Comparison of ENCODE assay signal across 7 cellular contexts in genomic region chr6:142842423-142843261, GRCh38.
DNase-seq lines count a peak whose midpoint lies in the region; ATAC-seq and TF ChIP-seq lines count a peak whose summit lies in the region.

No MANE protein-coding gene starts in this region.

- H3K27me3 Mint-ChIP-seq in HFFc6 (ENCODE audit: insufficient read depth) = no peaks in the 10 kb centered on the region

- H3K9me3 ChIP-seq in OCI-LY7 (ENCODE audit: low read length) (no peaks in the 10 kb centered on the region), colonic mucosa (no peaks in the 10 kb centered on the region), skeletal muscle tissue (ENCODE audit: control insufficient read depth in 3 of 3, low read length in 3 of 3) (no peaks in the 10 kb centered on the region)

- no peaks in the 10 kb centered on the region for H3K9me2 ChIP-seq in OCI-LY7 (ENCODE audit: insufficient read depth, low read length)

- H2AFZ ChIP-seq in OCI-LY7 (ENCODE audit: low read length) = peak overlapping the region; percentile 3; the same call in 1 of the 2 replicates

- POLR2A ChIA-PET in OCI-LY7 (lab: Charles Lee) = interaction anchor here (0.7 to 3.1 kb wide), 19 partner anchors 9 to 135 kb away, joined by 3 to 20 read pairs (median 4); no protein-coding TSS in a partner anchor

- H3K27ac ChIP-seq in OCI-LY7 (ENCODE audit: low read depth, low read length, poor library complexity, severe bottlenecking) = peak overlapping the region; percentile 65
- H3K27ac ChIP-seq in colonic mucosa = peak overlapping the region; percentile 27
- peak overlapping the region; percentile 26 for H3K27ac ChIP-seq in skeletal muscle tissue (ENCODE audit: low read depth, low read length)

- H3K36me3 ChIP-seq in OCI-LY7 (ENCODE audit: insufficient read depth, low read length) (0 out of 2 replicates have a peak, but pooled peaks cover 3% of the 10 kb centered on the region), colonic mucosa (no peaks in the 10 kb centered on the region), skeletal muscle tissue (ENCODE audit: control insufficient read depth in 3 of 3, insufficient read depth in 3 of 3, low read length in 3 of 3) (no peaks in the 10 kb centered on the region)

- ATAC-seq in GM18858 (IDR thresholded peaks at IDR 0.05; ENCODE audit: unreplicated experiment) = peak; percentile 59

- H3K27ac Mint-ChIP-seq in HFFc6 = peak overlapping the region; percentile 92

- CTCF ChIA-PET in OCI-LY7 (lab: Charles Lee; ENCODE audit: unreplicated experiment) = interaction anchor here (0.9 kb wide), 1 partner anchor 10 kb away, joined by 3 read pairs; no protein-coding TSS in a partner anchor

- TF ChIP-seq CTCF in HFFc6 (IDR thresholded peaks at IDR 0.05) (no peak), OCI-LY7 (conservative IDR thresholded peaks at IDR 0.05; ENCODE audit: low read length) (no peak), colonic mucosa (IDR thresholded peaks at IDR 0.05) (no peak)

- peak overlapping the region; percentile 85 for H3K4me3 Mint-ChIP-seq in HFFc6

- H3K9ac ChIP-seq in colonic mucosa (ENCODE audit: low read depth in 2 of 2, low read length in 2 of 2) (peak overlapping the region; percentile 16 to 23), skeletal muscle tissue (ENCODE audit: low read depth in 1 of 3, low read length in 3 of 3) (peak overlapping the region in 1 of 3 donors; percentile 1)

- H3K79me2 ChIP-seq in OCI-LY7 (ENCODE audit: insufficient read depth, low read depth, low read length) = peaks cover 81% of the 10 kb centered on the region; the same call in 1 of the 2 replicates

- intact Hi-C loops in OCI-LY7 (cut with micrococcal nuclease; ENCODE audit: unreplicated experiment) (loop anchor here (2.0 kb wide), 1 partner anchor 14 kb away; no protein-coding TSS in a partner anchor), colonic mucosa (cut with DNase I) (no loop called here)

- DNase-seq in HFFc6 (peak; percentile 84), OCI-LY7 (ENCODE audit: low spot score) (no peak), colonic mucosa (no peak), NCI-H2029 treated with DMSO at 0.1 percent for 48 hours (lab: John Stamatoyannopoulos, UW) (no peak), NCI-H2196 treated with DMSO at 0.1 percent for 48 hours (lab: John Stamatoyannopoulos, UW; ENCODE audit: unreplicated experiment) (no peak)

- no TSS peak for BruUV-seq in OCI-LY7 (replicated peaks; lab: Mats Ljungman, UMichigan)

- H3K4me3 ChIP-seq in OCI-LY7 (ENCODE audit: low read depth, low read length, poor library complexity, severe bottlenecking) = peak overlapping the region; percentile 64
- no peak overlapping the region for H3K4me3 ChIP-seq in colonic mucosa
- peak overlapping the region in 1 of 3 donors; percentile 48 for H3K4me3 ChIP-seq in skeletal muscle tissue (ENCODE audit: low read length in 3 of 3)

- no peaks in the 10 kb centered on the region; the same call in 1 of the 2 replicates for H4K20me1 ChIP-seq in OCI-LY7 (ENCODE audit: insufficient read depth, low read length)

- peaks cover 91% of the 10 kb centered on the region for H3K4me1 Mint-ChIP-seq in HFFc6 (ENCODE audit: low read depth)

- H3K27me3 ChIP-seq in colonic mucosa (no peaks in the 10 kb centered on the region), skeletal muscle tissue (ENCODE audit: control insufficient read depth in 3 of 3, insufficient read depth in 3 of 3, low read length in 3 of 3) (no peaks in the 10 kb centered on the region)

- H3K9me3 Mint-ChIP-seq in HFFc6 = no peaks in the 10 kb centered on the region

- H3K4me2 ChIP-seq in OCI-LY7 (ENCODE audit: low read length) = peak overlapping the region; percentile 80

- peaks cover 79% of the 10 kb centered on the region for H3K4me1 ChIP-seq in OCI-LY7 (ENCODE audit: insufficient read depth, low read length, poor library complexity, severe bottlenecking)
- H3K4me1 ChIP-seq in colonic mucosa = peaks cover 3% of the 10 kb centered on the region
- H3K4me1 ChIP-seq in skeletal muscle tissue (ENCODE audit: control insufficient read depth in 3 of 3, insufficient read depth in 3 of 3, low read length in 3 of 3) = peaks cover 35 to 55% (median 50%) of the 10 kb centered on the region in 3 donors

- no peaks in the 10 kb centered on the region for H3K36me3 Mint-ChIP-seq in HFFc6 (ENCODE audit: low read depth)
